In the genomic region with DNA sequence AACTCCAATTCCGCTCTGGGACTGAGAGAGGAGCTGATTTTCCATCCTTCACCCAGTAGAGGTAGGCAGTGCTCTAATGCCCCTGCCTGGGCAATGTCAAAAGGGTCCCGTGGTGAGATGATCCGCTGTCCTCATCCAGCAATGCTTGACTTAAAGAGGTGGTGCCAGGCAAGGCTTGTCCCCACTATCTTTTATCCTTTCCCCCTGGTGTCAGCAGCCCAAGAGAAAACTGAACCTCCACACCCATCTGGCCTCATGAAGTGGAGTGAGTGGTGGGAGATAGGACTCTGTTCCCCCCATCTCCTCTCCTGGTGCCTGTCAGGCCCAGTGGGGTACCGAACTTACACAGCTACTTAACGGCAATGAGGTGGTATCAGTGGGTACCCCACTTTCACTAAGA, we compare ENCODE assay signal across 36 cellular contexts.
"Had no signal": no experiment of that assay in that cellular context is flagged by ENCODE, and none has a peak within 500 bp of the region (broad histone marks: within the 10 kb centered on the region; RNA-seq: fewer than 3 reads in every experiment).

No MANE protein-coding gene starts in this region.

- H3K9me3 ChIP-seq: adrenal gland, body of pancreas had no signal

- H3K27me3 ChIP-seq: adrenal gland, body of pancreas, brain microvascular endothelial cell, breast epithelium had no signal

- H3K27me3 Mint-ChIP-seq: activated T-helper 17 cell treated with anti-CD3 and anti-CD28 coated beads, Interleukin-2, amount 50 U/mL, for 72 hours had no signal

- H3K4me1 ChIP-seq: adrenal gland, body of pancreas, breast epithelium had no signal

- H3K4me3 Mint-ChIP-seq: activated B cell treated with CpG ODN at 0.5 μM for 24 hours; activated CD4-positive, alpha-beta memory T cell treated with anti-CD3 and anti-CD28 coated beads for 36 hours; activated CD4-positive, alpha-beta T cell treated with anti-CD3 and anti-CD28 coated beads for 36 hours; activated CD8-positive, alpha-beta T cell treated with anti-CD3 and anti-CD28 coated beads for 36 hours; activated naive CD4-positive, alpha-beta T cell treated with anti-CD3 and anti-CD28 coated beads for 36 hours; activated naive CD8-positive, alpha-beta T cell treated with anti-CD3 and anti-CD28 coated beads for 36 hours; activated T-cell treated with anti-CD3 and anti-CD28 coated beads, Interleukin-2, amount 50 U/mL, for 4 hours; activated T-cell treated with anti-CD3 and anti-CD28 coated beads, Interleukin-2, amount 50 U/mL, for 72 hours; activated T-helper 1 cell treated with anti-CD3 and anti-CD28 coated beads, Interleukin-12 subunit alpha, Interleukin-12 subunit beta, Interleukin-2, Interleukin-4 antibody, amounts not matched to agents 30 ng/mL and 10 ng/mL and 1 ng/mL, durations not matched to agents 14 hours and 24 hours and 36 hours; activated T-helper 17 cell treated with anti-CD3 and anti-CD28 coated beads, Interleukin-2, amount 50 U/mL, for 72 hours; T-helper 1 cell treated with Interleukin-12 subunit alpha and Interleukin-12 subunit beta and Interleukin-4 antibody, amounts not matched to agents 30 μg/mL and 1 μg/mL, for 36 hours; T-helper 2 cell treated with Interferon-gamma antibody and Interleukin-4, amounts not matched to agents 5 μg/mL and 100 μg/mL, for 36 hours had no signal

- H3K27ac ChIP-seq: adrenal gland, body of pancreas, brain microvascular endothelial cell, breast epithelium, VCaP had no signal

- H3K4me3 ChIP-seq: adrenal gland, body of pancreas, breast epithelium had no signal

- H3K36me3 Mint-ChIP-seq: activated CD4-positive, alpha-beta memory T cell treated with anti-CD3 and anti-CD28 coated beads for 36 hours; activated naive CD4-positive, alpha-beta T cell treated with anti-CD3 and anti-CD28 coated beads, Interleukin-2, amount 50 U/mL, for 72 hours; activated naive CD8-positive, alpha-beta T cell treated with anti-CD3 and anti-CD28 coated beads for 36 hours had no signal

- DNase-seq: activated B cell treated with CpG ODN at 0.5 μM for 24 hours; activated CD4-positive, alpha-beta memory T cell treated with anti-CD3 and anti-CD28 coated beads for 36 hours; activated CD4-positive, alpha-beta T cell treated with anti-CD3 and anti-CD28 coated beads for 36 hours; activated CD4-positive, alpha-beta T cell treated with anti-CD3 and anti-CD28 coated beads for 48 hours; activated CD4-positive, alpha-beta T cell treated with anti-CD3 and anti-CD28 coated beads, Interleukin-2, amount 50 U/mL, for 1 hour; activated CD4-positive, alpha-beta T cell treated with anti-CD3 and anti-CD28 coated beads, Interleukin-2, amount 50 U/mL, for 4 hours; activated CD4-positive, CD25-positive, alpha-beta regulatory T cell treated with anti-CD3 and anti-CD28 coated beads, Interleukin-2, amount 50 U/mL, for 72 hours; activated CD8-positive, alpha-beta memory T cell treated with anti-CD3 and anti-CD28 coated beads, Interleukin-2, amount 50 U/mL, for 4 hours; activated CD8-positive, alpha-beta T cell treated with anti-CD3 and anti-CD28 coated beads for 36 hours; activated effector memory CD4-positive, alpha-beta T cell treated with anti-CD3 and anti-CD28 coated beads, Interleukin-2, amount 50 U/mL, for 16 hours; activated gamma-delta T cell treated with Interleukin-2 at 50 U/mL for 16 hours; activated naive CD4-positive, alpha-beta T cell; activated naive CD4-positive, alpha-beta T cell treated with anti-CD3 and anti-CD28 coated beads for 36 hours; activated naive CD4-positive, alpha-beta T cell treated with anti-CD3 and anti-CD28 coated beads, Interleukin-2, amount 50 U/mL, for 16 hours; activated naive CD8-positive, alpha-beta T cell treated with anti-CD3 and anti-CD28 coated beads for 36 hours; activated T-cell treated with anti-CD3 and anti-CD28 coated beads for 4 hours; activated T-cell treated with anti-CD3 and anti-CD28 coated beads, Interleukin-2, amount 50 U/mL, for 1 hour; activated T-cell treated with anti-CD3 and anti-CD28 coated beads, Interleukin-2, amount 50 U/mL, for 4 hours; activated T-cell treated with anti-CD3 and anti-CD28 coated beads, Interleukin-2, amount 50 U/mL, for 72 hours; adrenal gland; amniotic stem cell; aorta; body of pancreas; brain microvascular endothelial cell; central memory CD4-positive, alpha-beta T cell; SW 1271; T-helper 1 cell; T-helper 2 cell; T-helper 9 cell had no signal

- H3K27ac Mint-ChIP-seq: activated B cell treated with CpG ODN at 0.5 μM for 24 hours; activated CD4-positive, alpha-beta memory T cell treated with anti-CD3 and anti-CD28 coated beads for 36 hours; activated CD4-positive, alpha-beta T cell treated with anti-CD3 and anti-CD28 coated beads for 36 hours; activated CD8-positive, alpha-beta T cell treated with anti-CD3 and anti-CD28 coated beads for 36 hours; activated naive CD4-positive, alpha-beta T cell treated with anti-CD3 and anti-CD28 coated beads for 36 hours; activated naive CD4-positive, alpha-beta T cell treated with anti-CD3 and anti-CD28 coated beads, Interleukin-2, amount 50 U/mL, for 72 hours; activated naive CD8-positive, alpha-beta T cell treated with anti-CD3 and anti-CD28 coated beads for 36 hours; activated T-cell treated with anti-CD3 and anti-CD28 coated beads, Interleukin-2, amount 50 U/mL, for 72 hours; activated T-helper 1 cell treated with anti-CD3 and anti-CD28 coated beads, Interleukin-12 subunit alpha, Interleukin-12 subunit beta, Interleukin-2, Interleukin-4 antibody, amounts not matched to agents 30 ng/mL and 10 ng/mL and 1 ng/mL, durations not matched to agents 14 hours and 24 hours and 36 hours; activated T-helper 17 cell treated with anti-CD3 and anti-CD28 coated beads, Interleukin-2, amount 50 U/mL, for 72 hours; T-helper 1 cell treated with Interleukin-12 subunit alpha and Interleukin-12 subunit beta and Interleukin-4 antibody, amounts not matched to agents 30 μg/mL and 1 μg/mL, for 36 hours; T-helper 2 cell treated with Interferon-gamma antibody and Interleukin-4, amounts not matched to agents 5 μg/mL and 100 μg/mL, for 36 hours had no signal

- H3K9me3 Mint-ChIP-seq: activated naive CD4-positive, alpha-beta T cell treated with anti-CD3 and anti-CD28 coated beads, Interleukin-2, amount 50 U/mL, for 72 hours; activated T-cell treated with anti-CD3 and anti-CD28 coated beads, Interleukin-2, amount 50 U/mL, for 4 hours; activated T-helper 1 cell treated with anti-CD3 and anti-CD28 coated beads, Interleukin-12 subunit alpha, Interleukin-12 subunit beta, Interleukin-2, Interleukin-4 antibody, amounts not matched to agents 30 ng/mL and 10 ng/mL and 1 ng/mL, durations not matched to agents 14 hours and 24 hours and 36 hours; activated T-helper 17 cell treated with anti-CD3 and anti-CD28 coated beads, Interleukin-2, amount 50 U/mL, for 72 hours; T-helper 1 cell treated with Interleukin-12 subunit alpha and Interleukin-12 subunit beta and Interleukin-4 antibody, amounts not matched to agents 30 μg/mL and 1 μg/mL, for 36 hours; T-helper 2 cell treated with Interferon-gamma antibody and Interleukin-4, amounts not matched to agents 5 μg/mL and 100 μg/mL, for 36 hours had no signal

- H3K4me1 Mint-ChIP-seq: activated B cell treated with CpG ODN at 0.5 μM for 24 hours; activated CD4-positive, alpha-beta T cell treated with anti-CD3 and anti-CD28 coated beads for 36 hours; activated naive CD8-positive, alpha-beta T cell treated with anti-CD3 and anti-CD28 coated beads for 36 hours; activated T-helper 17 cell treated with anti-CD3 and anti-CD28 coated beads, Interleukin-2, amount 50 U/mL, for 72 hours had no signal

- H3K36me3 ChIP-seq: adrenal gland, brain microvascular endothelial cell, breast epithelium had no signal
